Comparison of ENCODE assay signal across 9 cellular contexts in genomic region chr17:38898812-38899348, GRCh38. TPM values are rescaled to one million over a fixed set of nuclear protein-coding genes. Genes with fewer than 3 reads are reported as not detected.
DNase-seq lines count a peak whose midpoint lies in the region; ATAC-seq and TF ChIP-seq lines count a peak whose summit lies in the region.
"Had no signal": no experiment of that assay in that cellular context is flagged by ENCODE, and none has a peak within 500 bp of the region (broad histone marks: within the 10 kb centered on the region; RNA-seq: fewer than 3 reads in every experiment).

No MANE protein-coding gene starts in this region.

- ATAC-seq in GM18520 (IDR thresholded peaks at IDR 0.05; ENCODE audit: unreplicated experiment): peak; percentile 73
- ATAC-seq in HG03045 (IDR thresholded peaks at IDR 0.05; ENCODE audit: unreplicated experiment): peak; percentile 61
- ATAC-seq in natural killer cell: peak; percentile 75 to 86 (median 78)
- ATAC-seq: Panc1 had no signal

- H3K36me3 Mint-ChIP-seq in natural killer cell: no peaks in the 10 kb centered on the region

- DNase-seq in T-helper 1 cell: peak; percentile 56 to 90 (median 71)
- DNase-seq in activated naive CD8-positive, alpha-beta T cell treated with anti-CD3 and anti-CD28 coated beads, Interleukin-2, amount 50 U/mL, for 16 hours (ENCODE audit: low read depth, low spot score): peak; percentile 75
- peak; percentile 81 for DNase-seq in natural killer cell
- DNase-seq in AG08396 (ENCODE audit: low spot score): no peak
- no peak for DNase-seq in DMS 273 treated with DMSO at 0.1 percent for 48 hours (lab: John Stamatoyannopoulos, UW)

- peak overlapping the region; percentile 22 for H3K27ac ChIP-seq in temporal lobe (ENCODE audit: low read depth, low read length)

- H3K9me3 Mint-ChIP-seq in natural killer cell: no peaks in the 10 kb centered on the region

- peak overlapping the region; percentile 95 for H3K27ac Mint-ChIP-seq in natural killer cell

- H3K4me3 Mint-ChIP-seq in natural killer cell: peak overlapping the region; percentile 87

- H3K27me3 Mint-ChIP-seq in natural killer cell (ENCODE audit: low read depth in 2 of 2): no peaks in the 10 kb centered on the region

- intact Hi-C loops in natural killer cell (cut with micrococcal nuclease): loop anchor here (1.0 to 2.0 kb wide), 2 partner anchors 30 to 46 kb away; partner anchors contain the start of gene RPL23

- TF ChIP-seq CTCF in natural killer cell (IDR thresholded peaks at IDR 0.05): no peak

- H3K4me1 Mint-ChIP-seq in natural killer cell: peaks cover 62 to 72% of the 10 kb centered on the region in 2 donors

RNA-seq across cellular contexts. Expression of gene LASP1, which starts 29.0 kb away (rescaled TPM):
- total RNA-seq in natural killer cell: 100 to 1,000 TPM; 293 to 363 (median 340) TPM
- 53.1 TPM for total RNA-seq in temporal lobe

RNA-seq across cellular contexts. Expression of gene RPL23, which starts 45.4 kb away (rescaled TPM):
- 100 to 1,000 TPM; 752 to 934 (median 923) TPM for total RNA-seq in natural killer cell
- 919 TPM for total RNA-seq in temporal lobe

Comparison
In these comparisons a context has a peak if more than half of its experiments do, and no peak if none do; other contexts are left out.
1. DNase-seq: peak in T-helper 1 cell (5 of 5), activated naive CD8-positive, alpha-beta T cell treated with anti-CD3 and anti-CD28 coated beads, Interleukin-2, amount 50 U/mL, for 16 hours (single experiment) and natural killer cell (single experiment); none in AG08396 (single experiment) and DMS 273 treated with DMSO at 0.1 percent for 48 hours (single experiment).
2. Peak in every context shown above with its lines, with median percentiles within 50 percentile points of each other: ATAC-seq.